In the genomic region with DNA sequence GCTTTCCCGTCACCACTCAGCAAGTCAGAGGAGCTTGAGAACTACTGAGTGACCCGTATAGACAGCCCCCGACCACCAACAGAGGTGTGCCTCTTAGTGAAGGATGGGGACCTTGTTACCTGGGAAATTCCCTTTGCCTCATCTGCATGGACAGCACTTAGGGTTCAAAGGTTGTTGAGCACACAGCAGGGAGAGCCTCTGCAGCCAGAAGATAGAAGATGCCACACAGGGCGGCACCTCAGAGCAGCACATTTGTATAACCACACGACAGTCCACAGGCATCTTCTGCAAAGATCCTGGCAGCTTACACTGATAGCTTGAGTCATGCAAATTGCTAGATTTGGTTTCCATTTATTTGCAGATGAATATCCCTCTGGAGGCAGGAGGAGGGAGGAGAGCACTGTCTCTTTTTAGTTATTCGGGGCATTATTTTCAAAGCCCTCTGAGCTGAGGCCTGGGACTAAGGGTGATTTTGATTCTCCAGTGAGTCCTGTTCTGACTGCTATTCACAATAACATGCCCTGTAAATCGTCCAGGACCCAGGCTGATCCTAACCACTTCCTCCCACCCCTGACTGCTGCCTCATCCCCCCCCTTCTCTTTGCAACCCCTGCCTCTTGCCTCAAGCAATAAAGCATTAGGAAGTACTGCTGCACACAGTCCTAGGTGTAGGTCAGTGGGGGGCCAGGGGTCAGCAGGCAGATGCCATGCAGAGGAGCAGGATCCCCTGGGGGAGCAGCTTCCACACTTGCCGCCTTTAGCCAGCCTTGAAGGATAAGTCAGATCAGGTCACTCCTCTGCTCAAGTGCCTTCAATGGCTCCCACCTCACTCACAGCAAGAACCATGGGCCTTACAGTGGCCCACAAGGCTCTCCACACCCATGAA, we compare ENCODE assay signal across 8 cellular contexts. TPM values are rescaled to one million over a fixed set of nuclear protein-coding genes. Genes with fewer than 3 reads are reported as not detected.
DNase-seq lines count a peak whose midpoint lies in the region; ATAC-seq, FAIRE-seq and TF ChIP-seq lines count a peak whose summit lies in the region.

No MANE protein-coding gene starts in this region.

- no peak overlapping the region for H3K27ac Mint-ChIP-seq in CD14-positive monocyte

- TF ChIP-seq RAD21 in HepG2 (CRISPR knock-in tag; IDR thresholded peaks at IDR 0.05) = no peak

- peaks cover 15% of the 10 kb centered on the region for H3K4me1 Mint-ChIP-seq in CD14-positive monocyte

- DNase-seq in GM03348 (ENCODE audit: low spot score) = peak; percentile 66
- peak; percentile 33 for DNase-seq in activated CD4-positive, alpha-beta T cell treated with anti-CD3 and anti-CD28 coated beads, Interleukin-2, amount 50 U/mL, for 1 hour
- DNase-seq in HepG2 (ENCODE audit: low spot score) = no peak
- no peak for DNase-seq in DMS153 (lab: John Stamatoyannopoulos, UW)
- DNase-seq in epidermal melanocyte (ENCODE audit: insufficient read length, low spot score) = no peak
- no peak for DNase-seq in NCI-H146 (lab: John Stamatoyannopoulos, UW)
- DNase-seq in CD14-positive monocyte (ENCODE audit: low spot score) = no peak

- no peak for FAIRE-seq in HepG2 (lab: Jason Lieb, UNC)

- ATAC-seq in HepG2 = peak; percentile 66

- in situ Hi-C loops in HepG2 (cut with HindIII; ENCODE audit: extremely low pct_ligation_motif_present, low pct_unique_long_range_greater_than_20kb) = no loop called here

- TF ChIP-seq CTCF in HepG2 (CRISPR knock-in tag; IDR thresholded peaks at IDR 0.05) (no peak), CD14-positive monocyte (IDR thresholded peaks at IDR 0.05) (no peak)

- no peak overlapping the region for H3K4me2 ChIP-seq in HepG2 (ENCODE audit: low read depth, low read length)

- peak overlapping the region; percentile 74; the same call in 1 of the 2 replicates for H3K27ac ChIP-seq in HUES64 (ENCODE audit: low read depth, low read length)
- no peak overlapping the region for H3K27ac ChIP-seq in HepG2 (ENCODE audit: extremely low read length, insufficient read depth, low read length)

- TF ChIP-seq POLR2A in HepG2 (IDR thresholded peaks at IDR 0.05; ENCODE audit: insufficient read depth in 1 of 2, low read depth in 2 of 2, low read length in 2 of 2) = no peak

- no peaks in the 10 kb centered on the region for H3K36me3 Mint-ChIP-seq in CD14-positive monocyte

- peak overlapping the region in 1 of 2 donors; percentile 21 for H3K4me3 Mint-ChIP-seq in CD14-positive monocyte

- CTCF ChIA-PET in HepG2 (lab: Yijun Ruan, JAX; ENCODE audit: low intra/inter-chr PET ratio, low total read pairs) = no interaction called here

- no peak overlapping the region for H2AFZ ChIP-seq in HepG2 (ENCODE audit: low read length)

- POLR2A ChIA-PET in HepG2 (lab: Yijun Ruan, JAX) = interaction anchor here (0.6 kb wide), 1 partner anchor 43 kb away, joined by 3 read pairs; no protein-coding TSS in a partner anchor

- BruUV-seq in HepG2 (replicated peaks; lab: Mats Ljungman, UMichigan) = no TSS peak

- H3K9me3 Mint-ChIP-seq in CD14-positive monocyte = peaks cover 0 to 1% (median 0%) of the 10 kb centered on the region in 7 donors

- H3K27me3 Mint-ChIP-seq in CD14-positive monocyte (ENCODE audit: low read depth in 3 of 3) = peaks cover 2 to 11% (median 10%) of the 10 kb centered on the region in 3 donors

- H3K9ac ChIP-seq in HUES64 (ENCODE audit: low read depth, low read length) = no peak overlapping the region
- H3K9ac ChIP-seq in HepG2 (ENCODE audit: insufficient read depth, low read depth, low read length) = no peak overlapping the region

- TF ChIP-seq EP300 in HepG2 (IDR thresholded peaks at IDR 0.05; ENCODE audit: low read depth in 2 of 2, low read length in 2 of 2) (no peak), HepG2 (CRISPR knock-in tag; IDR thresholded peaks at IDR 0.05; ENCODE audit: borderline replicate concordance) (no peak)

- H3K79me2 ChIP-seq in HepG2 (ENCODE audit: insufficient read depth, low read length) = no peaks in the 10 kb centered on the region

- 25% methylated on average over 8 of the region's 8 CpGs for WGBS in HUES64
- WGBS in HepG2 (ENCODE audit: low lambda C conversion rate) = 12% methylated on average over 6 of the region's 8 CpGs

- intact Hi-C loops in HepG2 (cut with micrococcal nuclease; ENCODE audit: unreplicated experiment) (no loop called here), CD14-positive monocyte (cut with micrococcal nuclease) (no loop called here)

- peaks cover 11% of the 10 kb centered on the region for H3K4me1 ChIP-seq in HUES64 (ENCODE audit: insufficient read depth, low read length)
- no peaks in the 10 kb centered on the region for H3K4me1 ChIP-seq in HepG2 (ENCODE audit: insufficient read depth, low read length)

- H3K27me3 ChIP-seq in HUES64 (ENCODE audit: insufficient read depth, low read length) = no peaks in the 10 kb centered on the region
- peaks cover 4 to 24% of the 10 kb centered on the region in 2 experiments; a peak in 3 of 5 replicates for H3K27me3 ChIP-seq in HepG2 (ENCODE audit: control insufficient read depth in 1 of 2, insufficient read depth in 2 of 2, low read length in 2 of 2)

- no peaks in the 10 kb centered on the region for H3K36me3 ChIP-seq in HUES64 (ENCODE audit: insufficient read depth, low read length)
- no peaks in the 10 kb centered on the region for H3K36me3 ChIP-seq in HepG2 (replicated peaks in 1 of 2; ENCODE audit: control insufficient read depth in 1 of 2, insufficient read depth in 2 of 2, low read length in 2 of 2)

- H3K4me3 ChIP-seq in HUES64 (ENCODE audit: low read length) = no peak overlapping the region
- no peak overlapping the region for H3K4me3 ChIP-seq in HepG2 (replicated peaks in 1 of 3; ENCODE audit: insufficient read depth in 1 of 3, low read depth in 2 of 3, low read length in 3 of 3)

- no peaks in the 10 kb centered on the region for H3K9me3 ChIP-seq in HUES64 (ENCODE audit: insufficient read depth, low read depth, low read length)
- no peaks in the 10 kb centered on the region for H3K9me3 ChIP-seq in HepG2 (ENCODE audit: low read length)

- H4K20me1 ChIP-seq in HepG2 (ENCODE audit: insufficient read depth, low read length) = no peaks in the 10 kb centered on the region

RNA-seq across cellular contexts. Expression of gene INMT, which starts 24.6 kb away (rescaled TPM):
- 0.25 TPM for polyA plus RNA-seq in HUES64 (2013, experiment 1 of 2)
- 0.51 TPM for polyA plus RNA-seq in HUES64 (2013, experiment 2 of 2)
- total RNA-seq in HepG2 (2016; rRNA removed; fragmentation: Illumina TruSeq; extraction: Trizol) = not detected in 2 replicates
- total RNA-seq in HepG2 (2016; cell fraction: cytosol; rRNA removed; fragmentation: Illumina TruSeq; extraction: Trizol; ENCODE audit: low read depth) = not detected in 2 replicates
- total RNA-seq in HepG2 (2016; cell fraction: insoluble cytoplasmic fraction; rRNA removed; fragmentation: Illumina TruSeq; extraction: Trizol) = not detected in 2 replicates
- not detected in 2 replicates for total RNA-seq in HepG2 (2016; cell fraction: membrane; rRNA removed; fragmentation: Illumina TruSeq; extraction: Trizol)
- not detected in 2 replicates for total RNA-seq in HepG2 (2016; cell fraction: nucleus; rRNA removed; fragmentation: Illumina TruSeq; extraction: Trizol)
- polyA plus RNA-seq in HepG2 (2011; rRNA removed) (not detected in 2 replicates), CD14-positive monocyte (not detected)
- not detected in 2 replicates for polyA plus RNA-seq in HepG2 (2011; cell fraction: cytosol; rRNA removed)
- polyA plus RNA-seq in HepG2 (2011; cell fraction: nucleus; rRNA removed) = not detected in 2 replicates
- not detected in 2 replicates for polyA plus RNA-seq in HepG2 (2012)
- polyA plus RNA-seq in HepG2 (2016; cell fraction: cytosol; fragmentation: Illumina TruSeq; extraction: Trizol; ENCODE audit: low read depth) = not detected in 2 replicates
- polyA plus RNA-seq in HepG2 (2016; cell fraction: insoluble cytoplasmic fraction; fragmentation: Illumina TruSeq; extraction: Trizol; ENCODE audit: low read depth) = not detected in 2 replicates
- not detected in 2 replicates for polyA plus RNA-seq in HepG2 (2016; cell fraction: membrane; fragmentation: Illumina TruSeq; extraction: Trizol; ENCODE audit: low read depth)
- not detected in 2 replicates for polyA plus RNA-seq in HepG2 (2016; cell fraction: nucleus; fragmentation: Illumina TruSeq; extraction: Trizol; ENCODE audit: insufficient read depth, low read depth)
- polyA minus RNA-seq in HepG2 (2011; rRNA and poly(A)+ RNA removed; ENCODE audit: low replicate concordance) = not detected in 2 replicates
- polyA minus RNA-seq in HepG2 (2011; cell fraction: cytosol; rRNA and poly(A)+ RNA removed) = not detected in 2 replicates
- polyA minus RNA-seq in HepG2 (2011; cell fraction: nucleus; rRNA and poly(A)+ RNA removed) = not detected in 2 replicates

RNA-seq across cellular contexts. Expression of gene MINDY4, which starts 43.9 kb away (rescaled TPM):
- 4.3 TPM for polyA plus RNA-seq in HUES64 (2013, experiment 1 of 2)
- 3.1 TPM for polyA plus RNA-seq in HUES64 (2013, experiment 2 of 2)
- not detected in 2 replicates for total RNA-seq in HepG2 (2016; rRNA removed; fragmentation: Illumina TruSeq; extraction: Trizol)
- not detected in 2 replicates for total RNA-seq in HepG2 (2016; cell fraction: cytosol; rRNA removed; fragmentation: Illumina TruSeq; extraction: Trizol; ENCODE audit: low read depth)
- not detected in 2 replicates for total RNA-seq in HepG2 (2016; cell fraction: insoluble cytoplasmic fraction; rRNA removed; fragmentation: Illumina TruSeq; extraction: Trizol)
- total RNA-seq in HepG2 (2016; cell fraction: membrane; rRNA removed; fragmentation: Illumina TruSeq; extraction: Trizol) = not detected in 2 replicates
- not detected in 2 replicates for total RNA-seq in HepG2 (2016; cell fraction: nucleus; rRNA removed; fragmentation: Illumina TruSeq; extraction: Trizol)
- polyA plus RNA-seq in HepG2 (2011; rRNA removed) (not detected in 2 replicates), CD14-positive monocyte (under 1 TPM in 1 of 2 donors, not detected in 1; 0.15 TPM)
- not detected in 2 replicates for polyA plus RNA-seq in HepG2 (2011; cell fraction: cytosol; rRNA removed)
- polyA plus RNA-seq in HepG2 (2011; cell fraction: nucleus; rRNA removed) = not detected in 2 replicates
- not detected in 2 replicates for polyA plus RNA-seq in HepG2 (2012)
- not detected in 2 replicates for polyA plus RNA-seq in HepG2 (2016; cell fraction: cytosol; fragmentation: Illumina TruSeq; extraction: Trizol; ENCODE audit: low read depth)
- polyA plus RNA-seq in HepG2 (2016; cell fraction: insoluble cytoplasmic fraction; fragmentation: Illumina TruSeq; extraction: Trizol; ENCODE audit: low read depth) = not detected in 2 replicates
- polyA plus RNA-seq in HepG2 (2016; cell fraction: membrane; fragmentation: Illumina TruSeq; extraction: Trizol; ENCODE audit: low read depth) = not detected in 2 replicates
- not detected in 2 replicates for polyA plus RNA-seq in HepG2 (2016; cell fraction: nucleus; fragmentation: Illumina TruSeq; extraction: Trizol; ENCODE audit: insufficient read depth, low read depth)
- polyA minus RNA-seq in HepG2 (2011; rRNA and poly(A)+ RNA removed; ENCODE audit: low replicate concordance) = not detected in 2 replicates
- polyA minus RNA-seq in HepG2 (2011; cell fraction: cytosol; rRNA and poly(A)+ RNA removed) = not detected in 2 replicates
- not detected in 2 replicates for polyA minus RNA-seq in HepG2 (2011; cell fraction: nucleus; rRNA and poly(A)+ RNA removed)

RNA-seq across cellular contexts. Expression of gene CRHR2, which starts 45.0 kb away (rescaled TPM):
- 0.30 TPM for polyA plus RNA-seq in HUES64 (2013, experiment 1 of 2)
- 0.32 TPM for polyA plus RNA-seq in HUES64 (2013, experiment 2 of 2)
- total RNA-seq in HepG2 (2016; rRNA removed; fragmentation: Illumina TruSeq; extraction: Trizol) = not detected in 2 replicates
- total RNA-seq in HepG2 (2016; cell fraction: cytosol; rRNA removed; fragmentation: Illumina TruSeq; extraction: Trizol; ENCODE audit: low read depth) = not detected in 2 replicates
- not detected in 2 replicates for total RNA-seq in HepG2 (2016; cell fraction: insoluble cytoplasmic fraction; rRNA removed; fragmentation: Illumina TruSeq; extraction: Trizol)
- not detected in 2 replicates for total RNA-seq in HepG2 (2016; cell fraction: membrane; rRNA removed; fragmentation: Illumina TruSeq; extraction: Trizol)
- not detected in 2 replicates for total RNA-seq in HepG2 (2016; cell fraction: nucleus; rRNA removed; fragmentation: Illumina TruSeq; extraction: Trizol)
- not detected in 2 replicates for polyA plus RNA-seq in HepG2 (2011; rRNA removed)
- polyA plus RNA-seq in HepG2 (2011; cell fraction: cytosol; rRNA removed) = not detected in 2 replicates
- not detected in 2 replicates for polyA plus RNA-seq in HepG2 (2011; cell fraction: nucleus; rRNA removed)
- polyA plus RNA-seq in HepG2 (2012) = 0.11 TPM in 1 of 2 replicates, not detected in the other
- polyA plus RNA-seq in HepG2 (2016; cell fraction: cytosol; fragmentation: Illumina TruSeq; extraction: Trizol; ENCODE audit: low read depth) = not detected in 2 replicates
- polyA plus RNA-seq in HepG2 (2016; cell fraction: insoluble cytoplasmic fraction; fragmentation: Illumina TruSeq; extraction: Trizol; ENCODE audit: low read depth) = not detected in 2 replicates
- polyA plus RNA-seq in HepG2 (2016; cell fraction: membrane; fragmentation: Illumina TruSeq; extraction: Trizol; ENCODE audit: low read depth) = not detected in 2 replicates
- not detected in 2 replicates for polyA plus RNA-seq in HepG2 (2016; cell fraction: nucleus; fragmentation: Illumina TruSeq; extraction: Trizol; ENCODE audit: insufficient read depth, low read depth)
- not detected in 2 replicates for polyA minus RNA-seq in HepG2 (2011; rRNA and poly(A)+ RNA removed; ENCODE audit: low replicate concordance)
- polyA minus RNA-seq in HepG2 (2011; cell fraction: cytosol; rRNA and poly(A)+ RNA removed) = not detected in 2 replicates
- polyA minus RNA-seq in HepG2 (2011; cell fraction: nucleus; rRNA and poly(A)+ RNA removed) = not detected in 2 replicates
- not detected for polyA plus RNA-seq in CD14-positive monocyte

Comparison
In these comparisons a context has a peak if more than half of its experiments do, and no peak if none do; other contexts are left out.
1. DNase-seq: peak in GM03348 (single experiment) and activated CD4-positive, alpha-beta T cell treated with anti-CD3 and anti-CD28 coated beads, Interleukin-2, amount 50 U/mL, for 1 hour (single experiment); none in HepG2 (single experiment), DMS153 (single experiment), epidermal melanocyte (single experiment), NCI-H146 (single experiment) and CD14-positive monocyte (single experiment).